In the genomic region with DNA sequence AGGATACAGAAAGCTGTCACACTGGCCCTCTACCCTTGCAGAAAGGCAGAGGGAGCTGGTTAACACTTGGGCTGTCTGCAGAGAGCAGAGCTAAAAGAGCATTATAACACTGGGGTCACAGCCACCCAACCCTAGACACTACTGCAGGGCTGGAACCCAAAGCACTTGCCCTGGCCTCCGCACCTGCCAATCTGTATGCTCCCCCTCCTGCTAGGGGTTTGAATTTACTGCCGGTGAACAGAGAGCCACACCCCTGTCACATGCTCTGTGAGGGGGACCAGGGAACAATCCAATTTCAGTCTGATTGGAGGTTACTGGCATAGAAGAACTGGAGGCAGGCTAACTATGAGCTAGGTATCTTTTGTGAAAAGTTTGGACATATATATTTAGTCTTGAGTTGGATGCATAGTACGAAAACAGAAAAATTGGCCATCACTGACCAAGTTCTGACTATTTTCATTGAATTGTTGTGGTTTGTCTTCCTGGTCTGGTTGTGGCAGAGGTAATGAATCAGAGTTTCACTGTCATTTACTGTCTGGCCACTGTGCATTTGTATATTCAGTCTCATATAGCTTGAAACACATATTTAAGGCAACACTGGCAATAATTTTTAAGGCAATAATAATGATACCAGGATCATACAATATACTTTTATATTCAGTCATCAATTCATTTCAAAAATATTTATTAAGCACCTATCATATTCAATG, we compare ENCODE assay signal across 25 cellular contexts.
"Had no signal": no experiment of that assay in that cellular context is flagged by ENCODE, and none has a peak within 500 bp of the region (broad histone marks: within the 10 kb centered on the region; RNA-seq: fewer than 3 reads in every experiment).

No MANE protein-coding gene starts in this region.

- DNase-seq: Kasumi-1, MM.1S, NCI-H1092 treated with DMSO at 0.1 percent for 48 hours, NCI-H1436, NCI-H187, NCI-H2029, NCI-H2081 treated with DMSO at 0.1 percent for 48 hours, NCI-H2171, NCI-H226, NCI-H446, NCI-H510A, NCI-H524 treated with DMSO at 0.1 percent for 48 hours, NCI-H69, NCI-H774, Right ventricle myocardium superior, RPMI8226, SIG-M5, SW 1271 had no signal

- ATAC-seq: K562 had no signal

- H3K4me2 ChIP-seq: KMS-11 had no signal

- H3K27me3 ChIP-seq: SJSA1 had no signal

- H3K36me3 ChIP-seq: SJSA1 had no signal

- FAIRE-seq: HTR-8/SVneo, K562, RCC 7860 had no signal

- H3K9ac ChIP-seq: KMS-11 had no signal

- H3K27ac ChIP-seq: HL-60, KMS-11, SJSA1, SK-N-MC had no signal

- H3K4me1 ChIP-seq: SJSA1 had no signal

- H3K4me3 ChIP-seq: K562, SJSA1, SK-N-MC had no signal
